Comparison of ENCODE assay signal across 1 cellular context in the genomic region with DNA sequence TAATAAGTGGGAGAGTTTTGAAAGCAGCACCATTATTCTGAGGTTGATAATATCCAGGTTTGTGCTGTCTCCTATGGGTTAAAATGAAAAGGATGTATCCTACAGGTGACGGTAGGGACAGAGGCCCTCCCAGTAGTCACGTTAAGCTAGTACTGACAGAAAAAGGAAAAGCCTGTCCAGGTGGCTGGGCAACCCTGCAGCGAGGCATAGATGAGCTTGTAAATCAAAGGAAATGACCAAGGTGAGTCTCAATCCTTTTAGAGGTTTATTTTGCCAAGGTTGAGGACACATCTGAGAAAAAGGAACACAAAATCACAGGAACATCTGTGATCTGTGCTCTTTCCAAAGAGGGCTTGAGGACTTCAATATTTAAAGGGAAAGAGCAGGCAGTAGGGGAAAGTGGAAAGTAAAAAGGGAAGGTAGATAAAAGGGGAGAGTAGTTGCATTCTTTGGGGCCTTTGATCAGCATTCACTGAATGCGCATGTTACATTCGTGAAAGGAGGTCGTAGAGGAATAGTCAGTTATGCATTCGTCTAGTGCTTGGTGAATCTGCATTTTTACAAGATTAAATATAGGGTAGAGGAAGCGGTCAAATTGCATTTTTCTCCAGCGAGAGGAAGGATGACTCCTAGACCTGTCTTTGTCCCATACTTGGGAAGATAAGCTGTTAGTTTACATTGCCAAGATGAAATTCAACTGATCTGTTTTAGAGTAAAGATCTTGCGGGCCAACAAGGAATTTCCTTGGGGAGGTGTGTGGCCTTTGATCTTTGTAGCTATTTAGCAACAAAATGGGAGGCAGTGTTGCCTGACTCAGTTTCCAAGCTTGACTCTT.
TF ChIP-seq lines count a peak whose summit lies in the region.

No MANE protein-coding gene starts in this region.

TF ChIP-seq in HepG2, 621 proteins besides CTCF, POLR2A, EP300 and RAD21:
- TF ChIP-seq ZC3H13 (CRISPR knock-in tag; IDR thresholded peaks at IDR 0.05) (no peak), ZNF781 (CRISPR knock-in tag; IDR thresholded peaks at IDR 0.05; ENCODE audit: borderline replicate concordance, not compliant biosample characterization) (no peak), RARA (CRISPR knock-in tag; IDR thresholded peaks at IDR 0.05) (0 out of 2 replicates have a peak, but pooled peaks have one; percentile 34), SIX1 (CRISPR knock-in tag; IDR thresholded peaks at IDR 0.05; ENCODE audit: borderline replicate concordance) (no peak), ARNTL (CRISPR knock-in tag; IDR thresholded peaks at IDR 0.05) (no peak), NCOA2 (CRISPR knock-in tag; IDR thresholded peaks at IDR 0.05) (no peak), BRCA1 (CRISPR knock-in tag; IDR thresholded peaks at IDR 0.05) (0 out of 2 replicates have a peak, but pooled peaks have one; percentile 5), SNAI1 (CRISPR knock-in tag; IDR thresholded peaks at IDR 0.05; ENCODE audit: borderline replicate concordance) (no peak; the same call in 1 of the 2 replicates), TCF7 (IDR thresholded peaks at IDR 0.05; ENCODE audit: low read depth) (peak; percentile 20; the same call in 1 of the 2 replicates), KDM5B (CRISPR knock-in tag; IDR thresholded peaks at IDR 0.05; ENCODE audit: borderline replicate concordance) (no peak), RBAK (CRISPR knock-in tag; IDR thresholded peaks at IDR 0.05) (no peak), SALL1 (CRISPR knock-in tag; IDR thresholded peaks at IDR 0.05) (no peak), PPARG (CRISPR knock-in tag; conservative IDR thresholded peaks at IDR 0.05) (peak; percentile 27; the same call in 1 of the 2 replicates), ZNF607 (CRISPR knock-in tag; IDR thresholded peaks at IDR 0.05; ENCODE audit: borderline replicate concordance) (0 out of 2 replicates have a peak, but pooled peaks have one; percentile 17), ZNF124 (CRISPR knock-in tag; IDR thresholded peaks at IDR 0.05) (no peak), ZNF678 (CRISPR knock-in tag; IDR thresholded peaks at IDR 0.05) (no peak), BCL6 (CRISPR knock-in tag; IDR thresholded peaks at IDR 0.05) (no peak), IRF2 (CRISPR knock-in tag; IDR thresholded peaks at IDR 0.05) (0 out of 2 replicates have a peak, but pooled peaks have one; percentile 3), CAMTA2 (CRISPR knock-in tag; IDR thresholded peaks at IDR 0.05; ENCODE audit: borderline replicate concordance) (no peak), ZNF367 (CRISPR knock-in tag; IDR thresholded peaks at IDR 0.05; ENCODE audit: borderline replicate concordance) (0 out of 2 replicates have a peak, but pooled peaks have one; percentile 16), ZNF550 (CRISPR knock-in tag; IDR thresholded peaks at IDR 0.05; ENCODE audit: borderline replicate concordance) (no peak), TGIF2 (CRISPR knock-in tag; IDR thresholded peaks at IDR 0.05) (0 out of 2 replicates have a peak, but pooled peaks have one; percentile 8), ZFP36L2 (CRISPR knock-in tag; IDR thresholded peaks at IDR 0.05) (no peak), ATF7-NPFF (CRISPR knock-in tag; IDR thresholded peaks at IDR 0.05; ENCODE audit: low read depth) (peak; percentile 28; the same call in 1 of the 2 replicates), KLF12 (CRISPR knock-in tag; IDR thresholded peaks at IDR 0.05; ENCODE audit: borderline replicate concordance) (0 out of 2 replicates have a peak, but pooled peaks have one; percentile 2), NFYB (CRISPR knock-in tag; IDR thresholded peaks at IDR 0.05) (no peak), ZNF879 (CRISPR knock-in tag; IDR thresholded peaks at IDR 0.05) (0 out of 2 replicates have a peak, but pooled peaks have one; percentile 29), POLR2G (IDR thresholded peaks at IDR 0.05; ENCODE audit: low read depth, low read length) (0 out of 2 replicates have a peak, but pooled peaks have one; percentile 6), ZNF543 (CRISPR knock-in tag; IDR thresholded peaks at IDR 0.05) (no peak), SRY (CRISPR knock-in tag; IDR thresholded peaks at IDR 0.05) (no peak), CREM (IDR thresholded peaks at IDR 0.05) (peak; percentile 20; the same call in 1 of the 2 replicates), CREM (CRISPR knock-in tag; IDR thresholded peaks at IDR 0.05) (no peak), NR2F1 (CRISPR knock-in tag; IDR thresholded peaks at IDR 0.05) (0 out of 4 replicates have a peak, but pooled peaks of 1 of the 2 experiments have one; percentile 1), ZMYM2 (CRISPR knock-in tag; IDR thresholded peaks at IDR 0.05) (no peak), ZNF12 (CRISPR knock-in tag; IDR thresholded peaks at IDR 0.05) (no peak), ZBTB38 (CRISPR knock-in tag; IDR thresholded peaks at IDR 0.05) (no peak), CBFB (CRISPR knock-in tag; IDR thresholded peaks at IDR 0.05) (no peak), NFIC (IDR thresholded peaks at IDR 0.05; ENCODE audit: low read length) (0 out of 2 replicates have a peak, but pooled peaks have one; percentile 5), KDM4B (CRISPR knock-in tag; IDR thresholded peaks at IDR 0.05) (no peak), ZNF549 (CRISPR knock-in tag; IDR thresholded peaks at IDR 0.05) (no peak), TEAD3 (CRISPR knock-in tag; optimal IDR thresholded peaks at IDR 0.05; ENCODE audit: borderline replicate concordance) (peak; percentile 31), ZNF225 (CRISPR knock-in tag; IDR thresholded peaks at IDR 0.05) (no peak), PHF20 (CRISPR knock-in tag; IDR thresholded peaks at IDR 0.05) (no peak)
- TF ChIP-seq, protein P1, sequence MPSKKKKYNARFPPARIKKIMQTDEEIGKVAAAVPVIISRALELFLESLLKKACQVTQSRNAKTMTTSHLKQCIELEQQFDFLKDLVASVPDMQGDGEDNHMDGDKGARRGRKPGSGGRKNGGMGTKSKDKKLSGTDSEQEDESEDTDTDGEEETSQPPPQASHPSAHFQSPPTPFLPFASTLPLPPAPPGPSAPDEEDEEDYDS (CRISPR knock-in tag; IDR thresholded peaks at IDR 0.05), result peak; percentile 15; the same call in 1 of the 2 replicates
- TF ChIP-seq, protein P2, sequence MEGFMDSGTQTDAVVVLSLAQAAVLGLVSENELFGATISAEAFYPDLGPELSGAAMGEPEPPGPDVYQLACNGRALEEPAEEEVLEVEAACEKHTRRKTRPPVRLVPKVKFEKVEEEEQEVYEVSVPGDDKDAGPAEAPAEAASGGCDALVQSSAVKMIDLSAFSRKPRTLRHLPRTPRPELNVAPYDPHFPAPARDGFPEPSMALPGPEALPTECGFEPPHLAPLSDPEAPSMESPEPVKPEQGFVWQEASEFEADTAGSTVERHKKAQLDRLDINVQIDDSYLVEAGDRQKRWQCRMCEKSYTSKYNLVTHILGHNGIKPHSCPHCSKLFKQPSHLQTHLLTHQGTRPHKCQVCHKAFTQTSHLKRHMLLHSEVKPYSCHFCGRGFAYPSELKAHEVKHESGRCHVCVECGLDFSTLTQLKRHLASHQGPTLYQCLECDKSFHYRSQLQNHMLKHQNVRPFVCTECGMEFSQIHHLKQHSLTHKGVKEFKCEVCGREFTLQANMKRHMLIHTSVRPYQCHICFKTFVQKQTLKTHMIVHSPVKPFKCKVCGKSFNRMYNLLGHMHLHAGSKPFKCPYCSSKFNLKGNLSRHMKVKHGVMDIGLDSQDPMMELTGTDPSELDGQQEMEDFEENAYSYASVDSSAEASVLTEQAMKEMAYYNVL (CRISPR knock-in tag; IDR thresholded peaks at IDR 0.05; ENCODE audit: borderline replicate concordance), result peak; percentile 1; the same call in 1 of the 2 replicates
- TF ChIP-seq, protein P3, sequence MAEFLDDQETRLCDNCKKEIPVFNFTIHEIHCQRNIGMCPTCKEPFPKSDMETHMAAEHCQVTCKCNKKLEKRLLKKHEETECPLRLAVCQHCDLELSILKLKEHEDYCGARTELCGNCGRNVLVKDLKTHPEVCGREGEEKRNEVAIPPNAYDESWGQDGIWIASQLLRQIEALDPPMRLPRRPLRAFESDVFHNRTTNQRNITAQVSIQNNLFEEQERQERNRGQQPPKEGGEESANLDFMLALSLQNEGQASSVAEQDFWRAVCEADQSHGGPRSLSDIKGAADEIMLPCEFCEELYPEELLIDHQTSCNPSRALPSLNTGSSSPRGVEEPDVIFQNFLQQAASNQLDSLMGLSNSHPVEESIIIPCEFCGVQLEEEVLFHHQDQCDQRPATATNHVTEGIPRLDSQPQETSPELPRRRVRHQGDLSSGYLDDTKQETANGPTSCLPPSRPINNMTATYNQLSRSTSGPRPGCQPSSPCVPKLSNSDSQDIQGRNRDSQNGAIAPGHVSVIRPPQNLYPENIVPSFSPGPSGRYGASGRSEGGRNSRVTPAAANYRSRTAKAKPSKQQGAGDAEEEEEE (CRISPR knock-in tag; IDR thresholded peaks at IDR 0.05; ENCODE audit: borderline replicate concordance), result no peak
- TF ChIP-seq, protein P4, sequence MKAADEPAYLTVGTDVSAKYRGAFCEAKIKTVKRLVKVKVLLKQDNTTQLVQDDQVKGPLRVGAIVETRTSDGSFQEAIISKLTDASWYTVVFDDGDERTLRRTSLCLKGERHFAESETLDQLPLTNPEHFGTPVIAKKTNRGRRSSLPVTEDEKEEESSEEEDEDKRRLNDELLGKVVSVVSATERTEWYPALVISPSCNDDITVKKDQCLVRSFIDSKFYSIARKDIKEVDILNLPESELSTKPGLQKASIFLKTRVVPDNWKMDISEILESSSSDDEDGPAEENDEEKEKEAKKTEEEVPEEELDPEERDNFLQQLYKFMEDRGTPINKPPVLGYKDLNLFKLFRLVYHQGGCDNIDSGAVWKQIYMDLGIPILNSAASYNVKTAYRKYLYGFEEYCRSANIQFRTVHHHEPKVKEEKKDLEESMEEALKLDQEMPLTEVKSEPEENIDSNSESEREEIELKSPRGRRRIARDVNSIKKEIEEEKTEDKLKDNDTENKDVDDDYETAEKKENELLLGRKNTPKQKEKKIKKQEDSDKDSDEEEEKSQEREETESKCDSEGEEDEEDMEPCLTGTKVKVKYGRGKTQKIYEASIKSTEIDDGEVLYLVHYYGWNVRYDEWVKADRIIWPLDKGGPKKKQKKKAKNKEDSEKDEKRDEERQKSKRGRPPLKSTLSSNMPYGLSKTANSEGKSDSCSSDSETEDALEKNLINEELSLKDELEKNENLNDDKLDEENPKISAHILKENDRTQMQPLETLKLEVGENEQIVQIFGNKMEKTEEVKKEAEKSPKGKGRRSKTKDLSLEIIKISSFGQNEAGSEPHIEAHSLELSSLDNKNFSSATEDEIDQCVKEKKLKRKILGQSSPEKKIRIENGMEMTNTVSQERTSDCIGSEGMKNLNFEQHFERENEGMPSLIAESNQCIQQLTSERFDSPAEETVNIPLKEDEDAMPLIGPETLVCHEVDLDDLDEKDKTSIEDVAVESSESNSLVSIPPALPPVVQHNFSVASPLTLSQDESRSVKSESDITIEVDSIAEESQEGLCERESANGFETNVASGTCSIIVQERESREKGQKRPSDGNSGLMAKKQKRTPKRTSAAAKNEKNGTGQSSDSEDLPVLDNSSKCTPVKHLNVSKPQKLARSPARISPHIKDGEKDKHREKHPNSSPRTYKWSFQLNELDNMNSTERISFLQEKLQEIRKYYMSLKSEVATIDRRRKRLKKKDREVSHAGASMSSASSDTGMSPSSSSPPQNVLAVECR (CRISPR knock-in tag; IDR thresholded peaks at IDR 0.05; ENCODE audit: borderline replicate concordance), result no peak
- TF ChIP-seq, protein P5, sequence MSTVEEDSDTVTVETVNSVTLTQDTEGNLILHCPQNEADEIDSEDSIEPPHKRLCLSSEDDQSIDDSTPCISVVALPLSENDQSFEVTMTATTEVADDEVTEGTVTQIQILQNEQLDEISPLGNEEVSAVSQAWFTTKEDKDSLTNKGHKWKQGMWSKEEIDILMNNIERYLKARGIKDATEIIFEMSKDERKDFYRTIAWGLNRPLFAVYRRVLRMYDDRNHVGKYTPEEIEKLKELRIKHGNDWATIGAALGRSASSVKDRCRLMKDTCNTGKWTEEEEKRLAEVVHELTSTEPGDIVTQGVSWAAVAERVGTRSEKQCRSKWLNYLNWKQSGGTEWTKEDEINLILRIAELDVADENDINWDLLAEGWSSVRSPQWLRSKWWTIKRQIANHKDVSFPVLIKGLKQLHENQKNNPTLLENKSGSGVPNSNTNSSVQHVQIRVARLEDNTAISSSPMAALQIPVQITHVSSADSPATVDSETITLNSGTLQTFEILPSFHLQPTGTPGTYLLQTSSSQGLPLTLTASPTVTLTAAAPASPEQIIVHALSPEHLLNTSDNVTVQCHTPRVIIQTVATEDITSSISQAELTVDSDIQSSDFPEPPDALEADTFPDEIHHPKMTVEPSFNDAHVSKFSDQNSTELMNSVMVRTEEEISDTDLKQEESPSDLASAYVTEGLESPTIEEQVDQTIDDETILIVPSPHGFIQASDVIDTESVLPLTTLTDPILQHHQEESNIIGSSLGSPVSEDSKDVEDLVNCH (CRISPR knock-in tag; IDR thresholded peaks at IDR 0.05), result no peak
- TF ChIP-seq, protein P6, sequence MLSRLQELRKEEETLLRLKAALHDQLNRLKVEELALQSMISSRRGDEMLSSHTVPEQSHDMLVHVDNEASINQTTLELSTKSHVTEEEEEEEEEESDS (CRISPR knock-in tag; IDR thresholded peaks at IDR 0.05; ENCODE audit: borderline replicate concordance), result 0 out of 2 replicates have a peak, but pooled peaks have one; percentile 2
- TF ChIP-seq, protein P7, sequence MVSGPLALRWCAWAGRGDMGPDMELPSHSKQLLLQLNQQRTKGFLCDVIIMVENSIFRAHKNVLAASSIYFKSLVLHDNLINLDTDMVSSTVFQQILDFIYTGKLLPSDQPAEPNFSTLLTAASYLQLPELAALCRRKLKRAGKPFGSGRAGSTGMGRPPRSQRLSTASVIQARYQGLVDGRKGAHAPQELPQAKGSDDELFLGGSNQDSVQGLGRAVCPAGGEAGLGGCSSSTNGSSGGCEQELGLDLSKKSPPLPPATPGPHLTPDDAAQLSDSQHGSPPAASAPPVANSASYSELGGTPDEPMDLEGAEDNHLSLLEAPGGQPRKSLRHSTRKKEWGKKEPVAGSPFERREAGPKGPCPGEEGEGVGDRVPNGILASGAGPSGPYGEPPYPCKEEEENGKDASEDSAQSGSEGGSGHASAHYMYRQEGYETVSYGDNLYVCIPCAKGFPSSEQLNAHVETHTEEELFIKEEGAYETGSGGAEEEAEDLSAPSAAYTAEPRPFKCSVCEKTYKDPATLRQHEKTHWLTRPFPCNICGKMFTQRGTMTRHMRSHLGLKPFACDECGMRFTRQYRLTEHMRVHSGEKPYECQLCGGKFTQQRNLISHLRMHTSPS (CRISPR knock-in tag; IDR thresholded peaks at IDR 0.05; ENCODE audit: low read depth), result no peak
- TF ChIP-seq, protein P8, sequence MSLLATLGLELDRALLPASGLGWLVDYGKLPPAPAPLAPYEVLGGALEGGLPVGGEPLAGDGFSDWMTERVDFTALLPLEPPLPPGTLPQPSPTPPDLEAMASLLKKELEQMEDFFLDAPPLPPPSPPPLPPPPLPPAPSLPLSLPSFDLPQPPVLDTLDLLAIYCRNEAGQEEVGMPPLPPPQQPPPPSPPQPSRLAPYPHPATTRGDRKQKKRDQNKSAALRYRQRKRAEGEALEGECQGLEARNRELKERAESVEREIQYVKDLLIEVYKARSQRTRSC (CRISPR knock-in tag; IDR thresholded peaks at IDR 0.05; ENCODE audit: low read depth), result no peak
